Comparison of ENCODE assay signal across 25 cellular contexts in the genomic region with DNA sequence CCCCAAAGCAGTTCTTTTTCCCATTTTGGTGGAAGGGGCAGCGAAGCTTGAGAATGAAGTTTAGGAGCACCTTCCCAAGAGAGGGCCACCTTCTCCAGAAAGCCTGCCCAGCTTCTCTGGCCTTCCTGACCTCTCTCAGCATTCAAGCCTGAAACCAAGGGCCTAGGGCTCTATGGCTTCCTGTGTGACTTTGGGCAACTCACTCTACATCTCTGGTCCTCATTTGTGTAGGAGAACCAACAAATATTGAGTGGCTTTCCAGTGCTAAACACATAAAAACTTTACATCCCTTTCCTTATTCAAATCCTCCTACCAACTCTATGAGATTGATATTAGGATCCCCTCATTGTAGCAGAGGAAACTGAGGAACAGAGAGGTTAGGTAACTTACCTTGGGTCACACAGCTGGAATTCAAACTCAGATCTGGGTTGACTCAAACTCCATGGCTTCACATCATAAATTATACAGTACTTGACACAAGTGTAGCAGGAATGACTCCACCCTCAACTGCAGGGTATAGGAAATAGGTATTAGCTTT. TPM values are rescaled to one million over a fixed set of nuclear protein-coding genes. Genes with fewer than 3 reads are reported as not detected.
DNase-seq lines count a peak whose midpoint lies in the region; ATAC-seq, FAIRE-seq and TF ChIP-seq lines count a peak whose summit lies in the region.
"Had no signal": no experiment of that assay in that cellular context is flagged by ENCODE, and none has a peak within 500 bp of the region (broad histone marks: within the 10 kb centered on the region; RNA-seq: fewer than 3 reads in every experiment).

No MANE protein-coding gene starts in this region.

- in situ Hi-C loops in GM12878 (cut with MboI), result no loop called here
- in situ Hi-C loops in G401 (cut with HindIII; ENCODE audit: low sequenced_read_pairs), result no loop called here

- TF ChIP-seq POLR2A in GM12878 (IDR thresholded peaks at IDR 0.05; ENCODE audit: low read depth, low read length), result no peak

- RAD21 ChIA-PET in GM12878 (lab: Charles Lee; ENCODE audit: unreplicated experiment), result interaction anchor here (1.2 kb wide), 1 partner anchor 57 kb away, joined by 3 read pairs; no protein-coding TSS in a partner anchor

- H3K27ac Mint-ChIP-seq in GM23338, result no peak overlapping the region
- H3K27ac Mint-ChIP-seq in activated CD4-positive, alpha-beta T cell treated with anti-CD3 and anti-CD28 coated beads, Interleukin-2, amount 10 ng/mL, durations not matched to agents 7 days and 5 days, result no peak overlapping the region
- H3K27ac Mint-ChIP-seq: CD4-positive, alpha-beta memory T cell; IgD-negative memory B cell had no signal

- POLR2A ChIA-PET in GM12878 (lab: Charles Lee), result no interaction called here
- POLR2A ChIA-PET in activated CD4-positive, alpha-beta T cell treated with anti-CD3 and anti-CD28 coated beads, Interleukin-2, amount 10 ng/mL, durations not matched to agents 7 days and 5 days (lab: Charles Lee), result no interaction called here

- H3K79me2 ChIP-seq in GM23338 (replicated peaks; ENCODE audit: insufficient read depth), result no peaks in the 10 kb centered on the region
- no peaks in the 10 kb centered on the region for H3K79me2 ChIP-seq in GM12878 (ENCODE audit: control insufficient read depth, insufficient read depth, low read length)

- H3K4me2 ChIP-seq in GM23338 (no peak overlapping the region), GM12878 (ENCODE audit: control insufficient read depth, insufficient read depth) (no peak overlapping the region)
- H3K4me2 ChIP-seq: BLaER1 had no signal

- H3K27me3 ChIP-seq in GM23338 (ENCODE audit: insufficient read depth) (no peaks in the 10 kb centered on the region), GM12878 (replicated peaks in 1 of 2; ENCODE audit: control insufficient read depth in 2 of 2, insufficient read depth in 2 of 2, low read length in 1 of 2) (no peaks in the 10 kb centered on the region)
- H3K27me3 ChIP-seq: BLaER1, SJSA1 had no signal

- ATAC-seq in GM23338, result no peak
- no peak for ATAC-seq in GM12878
- ATAC-seq: Right ventricle myocardium inferior had no signal

- no peak for FAIRE-seq in GM12878 (lab: Jason Lieb, UNC)
- FAIRE-seq: GM19239, HTR-8/SVneo had no signal

- H4K20me1 ChIP-seq in GM23338 (replicated peaks; ENCODE audit: insufficient read depth) (no peaks in the 10 kb centered on the region), GM12878 (ENCODE audit: control insufficient read depth, insufficient read depth) (no peaks in the 10 kb centered on the region)
- H4K20me1 ChIP-seq: BLaER1 had no signal

- no peaks in the 10 kb centered on the region for H3K9me3 ChIP-seq in GM12878 (replicated peaks; ENCODE audit: control insufficient read depth, insufficient read depth, low read length)
- H3K9me3 ChIP-seq: BLaER1, Caco-2, SJSA1 had no signal

- H3K9me3 Mint-ChIP-seq in GM23338, result no peaks in the 10 kb centered on the region
- no peaks in the 10 kb centered on the region for H3K9me3 Mint-ChIP-seq in activated CD4-positive, alpha-beta T cell treated with anti-CD3 and anti-CD28 coated beads, Interleukin-2, amount 10 ng/mL, durations not matched to agents 7 days and 5 days
- H3K9me3 Mint-ChIP-seq: CD4-positive, alpha-beta memory T cell; IgD-negative memory B cell had no signal

- H3K36me3 Mint-ChIP-seq in GM23338 (ENCODE audit: low read depth), result no peaks in the 10 kb centered on the region
- no peaks in the 10 kb centered on the region for H3K36me3 Mint-ChIP-seq in activated CD4-positive, alpha-beta T cell treated with anti-CD3 and anti-CD28 coated beads, Interleukin-2, amount 10 ng/mL, durations not matched to agents 7 days and 5 days (ENCODE audit: low read depth)
- H3K36me3 Mint-ChIP-seq: CD4-positive, alpha-beta memory T cell; IgD-negative memory B cell had no signal

- H3K27ac ChIP-seq in GM23338 (ENCODE audit: low read depth) (no peak overlapping the region), GM12878 (ENCODE audit: control insufficient read depth, insufficient read depth) (no peak overlapping the region), epithelial cell of prostate (peak overlapping the region; percentile 61), substantia nigra (ENCODE audit: low read depth, low read length, poor library complexity, severe bottlenecking) (peak overlapping the region; percentile 99)
- H3K27ac ChIP-seq: BLaER1, SJSA1 had no signal

- 100% methylated on average over 1 of the region's 1 CpG for WGBS in GM12878 (ENCODE audit: insufficient coverage, insufficient replicate concordance, low lambda C conversion rate, missing lambda C conversion rate)

- intact Hi-C loops in GM12878 (cut with micrococcal nuclease; ENCODE audit: unreplicated experiment), result no loop called here

- DNase-seq in GM23338 (ENCODE audit: low spot score) (no peak), GM12878 (ENCODE audit: low read depth, low spot score) (no peak), epithelial cell of prostate (ENCODE audit: low read depth, low spot score) (no peak), substantia nigra (lab: John Stamatoyannopoulos, UW) (no peak), G401 (ENCODE audit: low spot score) (no peak), 8988T (no peak)
- no peak for DNase-seq in activated CD4-positive, alpha-beta T cell treated with anti-CD3 and anti-CD28 coated beads, Interleukin-2, amount 10 ng/mL, durations not matched to agents 7 days and 5 days
- DNase-seq: ACHN; Caco-2; CD4-positive, alpha-beta memory T cell; DMS 273 treated with DMSO at 0.1 percent for 48 hours; DND-41; HCEC 1CT; Karpas-422; NCI-H1694; NCI-H2081 treated with DMSO at 0.1 percent for 48 hours; NCI-H2171 treated with DMSO at 0.1 percent for 48 hours; NCI-H524 treated with DMSO at 0.1 percent for 48 hours had no signal

- H3K4me1 ChIP-seq in GM23338 (ENCODE audit: insufficient read depth) (peaks cover 13% of the 10 kb centered on the region), GM12878 (ENCODE audit: control insufficient read depth, insufficient read depth, low read length) (no peaks in the 10 kb centered on the region)
- H3K4me1 ChIP-seq: BLaER1, Caco-2, SJSA1 had no signal

- CTCF ChIA-PET in GM12878 (lab: Yijun Ruan, JAX), result interaction anchor here (0.7 to 12.4 kb wide), 8 partner anchors 8 to 260 kb away, joined by 3 to 358 read pairs (median 3); partner anchors contain the start of gene MYO18A
- CTCF ChIA-PET in activated CD4-positive, alpha-beta T cell treated with anti-CD3 and anti-CD28 coated beads, Interleukin-2, amount 10 ng/mL, durations not matched to agents 7 days and 5 days (lab: Charles Lee), result interaction anchor here (0.7 to 1.1 kb wide), 3 partner anchors 11 to 48 kb away, joined by 3 to 5 read pairs (median 3); no protein-coding TSS in a partner anchor

- H3K36me3 ChIP-seq in GM23338 (ENCODE audit: insufficient read depth), result no peaks in the 10 kb centered on the region
- no peaks in the 10 kb centered on the region for H3K36me3 ChIP-seq in GM12878 (ENCODE audit: control insufficient read depth in 2 of 2, insufficient read depth in 2 of 2, low read length in 1 of 2)
- H3K36me3 ChIP-seq: BLaER1, SJSA1 had no signal

- H3F3A ChIP-seq in GM23338 (replicated peaks; ENCODE audit: low read depth), result no peaks in the 10 kb centered on the region

- peaks cover 5% of the 10 kb centered on the region for H3K27me3 Mint-ChIP-seq in GM23338 (ENCODE audit: insufficient read depth, low read depth, poor library complexity)
- peaks cover 2% of the 10 kb centered on the region for H3K27me3 Mint-ChIP-seq in activated CD4-positive, alpha-beta T cell treated with anti-CD3 and anti-CD28 coated beads, Interleukin-2, amount 10 ng/mL, durations not matched to agents 7 days and 5 days
- H3K27me3 Mint-ChIP-seq: CD4-positive, alpha-beta memory T cell had no signal

- peak overlapping the region; percentile 72; the same call in 1 of the 2 replicates for H2AFZ ChIP-seq in GM23338
- no peak overlapping the region for H2AFZ ChIP-seq in GM12878 (ENCODE audit: control insufficient read depth, low read depth, low read length)

- no peak for TF ChIP-seq RAD21 in GM12878 (IDR thresholded peaks at IDR 0.05; ENCODE audit: insufficient read depth, low read depth, low read length)

- TF ChIP-seq CTCF in GM23338 (conservative IDR thresholded peaks at IDR 0.05; ENCODE audit: low read depth in 2 of 2) (no peak), GM12878 (IDR thresholded peaks at IDR 0.05 in 2 of 3, conservative IDR thresholded peaks at IDR 0.05 in 1 of 3; ENCODE audit: control insufficient read depth in 2 of 3, extremely low read depth in 1 of 3, insufficient read depth in 1 of 3, low read depth in 3 of 3, low read length in 3 of 3) (no peak)

- no TSS peak for BruUV-seq in GM12878 (replicated peaks; lab: Mats Ljungman, UMichigan)

- no peaks in the 10 kb centered on the region for H3K9me2 ChIP-seq in GM23338 (ENCODE audit: insufficient read depth)

- no peak overlapping the region for H3K4me3 Mint-ChIP-seq in GM23338
- no peak overlapping the region for H3K4me3 Mint-ChIP-seq in activated CD4-positive, alpha-beta T cell treated with anti-CD3 and anti-CD28 coated beads, Interleukin-2, amount 10 ng/mL, durations not matched to agents 7 days and 5 days
- H3K4me3 Mint-ChIP-seq: CD4-positive, alpha-beta memory T cell; IgD-negative memory B cell had no signal

- H3K9ac ChIP-seq in GM12878 (ENCODE audit: control insufficient read depth, insufficient read depth, low read length), result no peak overlapping the region
- H3K9ac ChIP-seq: BLaER1 had no signal

- peaks cover 22% of the 10 kb centered on the region for H3K4me1 Mint-ChIP-seq in GM23338
- H3K4me1 Mint-ChIP-seq in activated CD4-positive, alpha-beta T cell treated with anti-CD3 and anti-CD28 coated beads, Interleukin-2, amount 10 ng/mL, durations not matched to agents 7 days and 5 days, result no peaks in the 10 kb centered on the region
- H3K4me1 Mint-ChIP-seq: CD4-positive, alpha-beta memory T cell had no signal

- TF ChIP-seq EP300 in GM12878 (IDR thresholded peaks at IDR 0.05; ENCODE audit: borderline replicate concordance in 1 of 2, control insufficient read depth in 1 of 2, low read depth in 2 of 2, low read length in 2 of 2), result no peak

- SMC1A ChIA-PET in GM12878 (lab: Charles Lee; ENCODE audit: uncharacterized antibody, unreplicated experiment), result interaction anchor here (0.9 to 1.3 kb wide), 4 partner anchors 8 to 67 kb away, joined by 3 read pairs; no protein-coding TSS in a partner anchor

- no peak overlapping the region for H3K4me3 ChIP-seq in GM23338
- no peak overlapping the region for H3K4me3 ChIP-seq in GM12878
- H3K4me3 ChIP-seq: BLaER1, SJSA1 had no signal

RNA-seq across cellular contexts. Expression of gene MYO18A, which starts 32.0 kb away (rescaled TPM):
- 23.9 and 37.5 TPM in 2 replicates for total RNA-seq in GM23338 (2014; rRNA removed; shearing (Covaris generic))
- polyA plus RNA-seq in GM23338 (2016; fragmentation: Nextera tagmentation; extraction: Ambion mirVana) (16.7 and 18.3 TPM in 2 replicates), GM12878 (2011; rRNA removed) (4.6 and 9.8 TPM in 2 replicates), GM12878 (2014; fragmentation: Illumina TruSeq; extraction: Trizol) (23.0 and 31.3 TPM in 2 replicates), GM12878 (2014; fragmentation: Nextera tagmentation; extraction: Ambion mirVana) (1 to 10 TPM; 2.9 to 3.9 TPM), GM12878 (2014; rRNA removed) (31.2 and 42.9 TPM in 2 replicates), GM12878 (2016; fragmentation: Nextera tagmentation; extraction: Ambion mirVana) (10 to 100 TPM; 23.2 to 24.6 TPM)
- 128 and 136 TPM in 2 replicates for total RNA-seq in GM12878 (2013; cell fraction: nucleolus; rRNA removed)
- total RNA-seq in GM12878 (2014; rRNA removed) (42.8 and 43.5 TPM in 2 replicates), GM12878 (2014; rRNA removed; fragmentation: Illumina TruSeq; extraction: Trizol) (21.5 and 24.4 TPM in 2 replicates), GM12878 (2021) (60.9 and 66.0 TPM in 2 replicates)
- 33.0 TPM for polyA plus RNA-seq in GM12878 (2011; ENCODE audit: low read depth)
- polyA plus RNA-seq in GM12878 (2011; cell fraction: cytosol; rRNA removed), result 10.8 and 17.4 TPM in 2 replicates
- polyA plus RNA-seq in GM12878 (2011; cell fraction: nucleus; rRNA removed), result 55.4 and 69.1 TPM in 2 replicates
- polyA plus RNA-seq in GM12878 (2012), result 41.6 and 45.2 TPM in 2 replicates
- polyA minus RNA-seq in GM12878 (2011; rRNA and poly(A)+ RNA removed), result 22.6 and 34.3 TPM in 2 replicates
- 11.6 and 18.6 TPM in 2 replicates for polyA minus RNA-seq in GM12878 (2011; cell fraction: cytosol; rRNA and poly(A)+ RNA removed)
- 38.1 and 52.6 TPM in 2 replicates for polyA minus RNA-seq in GM12878 (2011; cell fraction: nucleus; rRNA and poly(A)+ RNA removed)
- 100 to 1,000 TPM in 1 of 2 experiments, 10 to 100 TPM in 1; 82.2 to 101 TPM for total RNA-seq in activated CD4-positive, alpha-beta T cell treated with anti-CD3 and anti-CD28 coated beads, Interleukin-2, amount 10 ng/mL, durations not matched to agents 7 days and 5 days
- 26.0 and 42.1 TPM in 2 replicates for total RNA-seq in G401 (2014; rRNA removed; shearing (Covaris generic))

RNA-seq across cellular contexts. Expression of gene CRYBA1, which starts 34.5 kb away (rescaled TPM):
- not detected in 2 replicates for total RNA-seq in GM23338 (2014; rRNA removed; shearing (Covaris generic))
- polyA plus RNA-seq in GM23338 (2016; fragmentation: Nextera tagmentation; extraction: Ambion mirVana) (not detected in 2 replicates), GM12878 (2011; rRNA removed) (not detected in 2 replicates), GM12878 (2014; fragmentation: Illumina TruSeq; extraction: Trizol) (not detected in 2 replicates), GM12878 (2014; fragmentation: Nextera tagmentation; extraction: Ambion mirVana) (not detected), GM12878 (2014; rRNA removed) (not detected in 2 replicates), GM12878 (2016; fragmentation: Nextera tagmentation; extraction: Ambion mirVana) (not detected)
- not detected in 2 replicates for total RNA-seq in GM12878 (2013; cell fraction: nucleolus; rRNA removed)
- total RNA-seq in GM12878 (2014; rRNA removed) (not detected in 2 replicates), GM12878 (2014; rRNA removed; fragmentation: Illumina TruSeq; extraction: Trizol) (not detected in 2 replicates), GM12878 (2021) (not detected in 2 replicates)
- not detected for polyA plus RNA-seq in GM12878 (2011; ENCODE audit: low read depth)
- not detected in 2 replicates for polyA plus RNA-seq in GM12878 (2011; cell fraction: cytosol; rRNA removed)
- not detected in 2 replicates for polyA plus RNA-seq in GM12878 (2011; cell fraction: nucleus; rRNA removed)
- not detected in 2 replicates for polyA plus RNA-seq in GM12878 (2012)
- not detected in 2 replicates for polyA minus RNA-seq in GM12878 (2011; rRNA and poly(A)+ RNA removed)
- not detected in 2 replicates for polyA minus RNA-seq in GM12878 (2011; cell fraction: cytosol; rRNA and poly(A)+ RNA removed)
- polyA minus RNA-seq in GM12878 (2011; cell fraction: nucleus; rRNA and poly(A)+ RNA removed), result not detected in 2 replicates
- total RNA-seq in activated CD4-positive, alpha-beta T cell treated with anti-CD3 and anti-CD28 coated beads, Interleukin-2, amount 10 ng/mL, durations not matched to agents 7 days and 5 days, result not detected
- total RNA-seq in G401 (2014; rRNA removed; shearing (Covaris generic)), result 0.43 TPM in 1 of 2 replicates, not detected in the other
- total RNA-seq: Caco-2; CD4-positive, alpha-beta memory T cell; M059J; Right ventricle myocardium inferior; SJSA1 had no signal
- polyA plus RNA-seq: CD4-positive, alpha-beta memory T cell; IgD-negative memory B cell had no signal

Comparison
In these comparisons a context has a peak if more than half of its experiments do, and no peak if none do; other contexts are left out.
1. H3K27ac ChIP-seq: peak in epithelial cell of prostate (single experiment) and substantia nigra (single experiment); none in GM23338 (single experiment) and GM12878 (single experiment).